Comparison of ENCODE assay signal across 8 cellular contexts in genomic region chr10:100286051-100287033, GRCh38. TPM values are rescaled to one million over a fixed set of nuclear protein-coding genes. Genes with fewer than 3 reads are reported as not detected.
DNase-seq lines count a peak whose midpoint lies in the region; ATAC-seq and TF ChIP-seq lines count a peak whose summit lies in the region.

BLOC1S2 (minus strand) TSS chr10:100286680; CDS start chr10:100286659, 21 bp downstream.

- CTCF ChIA-PET in HEK293 (lab: Yijun Ruan, JAX) = interaction anchor here (0.7 to 0.9 kb wide), 2 partner anchors 233 to 604 kb away, joined by 3 read pairs; no protein-coding TSS in a partner anchor

- peak; percentile 83 for DNase-seq in GM04504 (ENCODE audit: low read depth)
- peak; percentile 66 for DNase-seq in MV-4-11 (lab: John Stamatoyannopoulos, UW)
- DNase-seq in SKM-1 (lab: John Stamatoyannopoulos, UW; ENCODE audit: unreplicated experiment) = peak; percentile 66
- peak; percentile 93 to 96 for DNase-seq in activated naive CD4-positive, alpha-beta T cell treated with anti-CD3 and anti-CD28 coated beads, Interleukin-2, amount 50 U/mL, for 72 hours (ENCODE audit: low spot score in 2 of 2)
- peak; percentile 31 for DNase-seq in glomerular endothelial cell (ENCODE audit: extremely low read depth, low read depth, low spot score)
- DNase-seq in omental fat pad (ENCODE audit: low spot score) = peak; percentile 58

- H3K27ac ChIP-seq in HEK293 (ENCODE audit: extremely low read depth, low read depth, low read length) = peak within 1 kb of the TSS; percentile 88
- H3K27ac ChIP-seq in temporal lobe (ENCODE audit: low read depth, low read length) = peak within 1 kb of the TSS; percentile 92

- peaks cover 12 to 14% of the 10 kb centered on the region in 2 donors for H3K36me3 Mint-ChIP-seq in activated naive CD4-positive, alpha-beta T cell treated with anti-CD3 and anti-CD28 coated beads, Interleukin-2, amount 50 U/mL, for 72 hours

- peaks cover 21 to 28% of the 10 kb centered on the region in 2 experiments for H3K36me3 ChIP-seq in HEK293 (ENCODE audit: control insufficient read depth in 2 of 2, insufficient read depth in 1 of 2, low read length in 2 of 2)

- TF ChIP-seq CTCF in HEK293 (tag by site-specific recombination; IDR thresholded peaks at IDR 0.05) (0 out of 2 replicates have a peak, but pooled peaks have one; percentile 70), omental fat pad (IDR thresholded peaks at IDR 0.05) (no peak)

- no peaks in the 10 kb centered on the region; the same call in 1 of the 2 replicates for H3K4me1 ChIP-seq in HEK293 (ENCODE audit: control insufficient read depth, insufficient read depth, low read length)

- H3K9me3 Mint-ChIP-seq in activated naive CD4-positive, alpha-beta T cell treated with anti-CD3 and anti-CD28 coated beads, Interleukin-2, amount 50 U/mL, for 72 hours = no peaks in the 10 kb centered on the region

- H3K9me3 ChIP-seq in HEK293 (ENCODE audit: control insufficient read depth, insufficient read depth, low read depth, low read length) = no peaks in the 10 kb centered on the region

- peak; percentile 82 to 91 for ATAC-seq in activated naive CD4-positive, alpha-beta T cell treated with anti-CD3 and anti-CD28 coated beads, Interleukin-2, amount 50 U/mL, for 72 hours
- ATAC-seq in omental fat pad (ENCODE audit: low FRiP score) = peak; percentile 98

- peak within 1 kb of the TSS; percentile 74 for H3K4me3 ChIP-seq in HEK293 (ENCODE audit: low read depth, low read length)

- peak within 1 kb of the TSS; percentile 100 for H3K27ac Mint-ChIP-seq in activated naive CD4-positive, alpha-beta T cell treated with anti-CD3 and anti-CD28 coated beads, Interleukin-2, amount 50 U/mL, for 72 hours

- POLR2A ChIA-PET in HEK293 (lab: Yijun Ruan, JAX) = interaction anchor here (0.6 to 1.6 kb wide), 9 partner anchors 13 to 528 kb away, joined by 3 to 8 read pairs (median 4); partner anchors contain the start of gene SCD

TF ChIP-seq in HEK293, 187 proteins besides CTCF, POLR2A, EP300 and RAD21 (continues in another document):
- TF ChIP-seq ZNF350 (tag by site-specific recombination; IDR thresholded peaks at IDR 0.05) (no peak), ZNF335 (tag by site-specific recombination; conservative IDR thresholded peaks at IDR 0.05) (peak; percentile 99), ZNF501 (tag by site-specific recombination; IDR thresholded peaks at IDR 0.05) (peak; percentile 99), SETDB1 (IDR thresholded peaks at IDR 0.05; ENCODE audit: insufficient read length, low read length) (no peak), ZNF518A (tag by site-specific recombination; conservative IDR thresholded peaks at IDR 0.05; ENCODE audit: low read depth) (no peak), ZNF596 (tag by site-specific recombination; IDR thresholded peaks at IDR 0.05) (no peak), SCRT2 (tag by site-specific recombination; IDR thresholded peaks at IDR 0.05) (peak; percentile 86), ZSCAN30 (tag by site-specific recombination; IDR thresholded peaks at IDR 0.05) (peak; percentile 71), ZNF48 (tag by site-specific recombination; IDR thresholded peaks at IDR 0.05) (no peak), ZNF366 (tag by site-specific recombination; conservative IDR thresholded peaks at IDR 0.05) (peak; percentile 86), KLF7 (tag by site-specific recombination; IDR thresholded peaks at IDR 0.05; ENCODE audit: borderline replicate concordance) (peak; percentile 84; the same call in 1 of the 2 replicates), ZNF239 (tag by site-specific recombination; IDR thresholded peaks at IDR 0.05) (peak; percentile 38; the same call in 1 of the 2 replicates), REPIN1 (tag by site-specific recombination; IDR thresholded peaks at IDR 0.05; ENCODE audit: low read depth) (peak; percentile 92; the same call in 1 of the 2 replicates), ZNF626 (tag by site-specific recombination; IDR thresholded peaks at IDR 0.05) (no peak)
- TF ChIP-seq, protein P1, sequence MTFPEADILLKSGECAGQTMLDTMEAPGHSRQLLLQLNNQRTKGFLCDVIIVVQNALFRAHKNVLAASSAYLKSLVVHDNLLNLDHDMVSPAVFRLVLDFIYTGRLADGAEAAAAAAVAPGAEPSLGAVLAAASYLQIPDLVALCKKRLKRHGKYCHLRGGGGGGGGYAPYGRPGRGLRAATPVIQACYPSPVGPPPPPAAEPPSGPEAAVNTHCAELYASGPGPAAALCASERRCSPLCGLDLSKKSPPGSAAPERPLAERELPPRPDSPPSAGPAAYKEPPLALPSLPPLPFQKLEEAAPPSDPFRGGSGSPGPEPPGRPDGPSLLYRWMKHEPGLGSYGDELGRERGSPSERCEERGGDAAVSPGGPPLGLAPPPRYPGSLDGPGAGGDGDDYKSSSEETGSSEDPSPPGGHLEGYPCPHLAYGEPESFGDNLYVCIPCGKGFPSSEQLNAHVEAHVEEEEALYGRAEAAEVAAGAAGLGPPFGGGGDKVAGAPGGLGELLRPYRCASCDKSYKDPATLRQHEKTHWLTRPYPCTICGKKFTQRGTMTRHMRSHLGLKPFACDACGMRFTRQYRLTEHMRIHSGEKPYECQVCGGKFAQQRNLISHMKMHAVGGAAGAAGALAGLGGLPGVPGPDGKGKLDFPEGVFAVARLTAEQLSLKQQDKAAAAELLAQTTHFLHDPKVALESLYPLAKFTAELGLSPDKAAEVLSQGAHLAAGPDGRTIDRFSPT (tag by site-specific recombination; IDR thresholded peaks at IDR 0.05) = peak; percentile 99
- TF ChIP-seq, protein P2, sequence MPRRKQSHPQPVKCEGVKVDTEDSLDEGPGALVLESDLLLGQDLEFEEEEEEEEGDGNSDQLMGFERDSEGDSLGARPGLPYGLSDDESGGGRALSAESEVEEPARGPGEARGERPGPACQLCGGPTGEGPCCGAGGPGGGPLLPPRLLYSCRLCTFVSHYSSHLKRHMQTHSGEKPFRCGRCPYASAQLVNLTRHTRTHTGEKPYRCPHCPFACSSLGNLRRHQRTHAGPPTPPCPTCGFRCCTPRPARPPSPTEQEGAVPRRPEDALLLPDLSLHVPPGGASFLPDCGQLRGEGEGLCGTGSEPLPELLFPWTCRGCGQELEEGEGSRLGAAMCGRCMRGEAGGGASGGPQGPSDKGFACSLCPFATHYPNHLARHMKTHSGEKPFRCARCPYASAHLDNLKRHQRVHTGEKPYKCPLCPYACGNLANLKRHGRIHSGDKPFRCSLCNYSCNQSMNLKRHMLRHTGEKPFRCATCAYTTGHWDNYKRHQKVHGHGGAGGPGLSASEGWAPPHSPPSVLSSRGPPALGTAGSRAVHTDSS (tag by site-specific recombination; IDR thresholded peaks at IDR 0.05) = no peak
- TF ChIP-seq, protein P3, sequence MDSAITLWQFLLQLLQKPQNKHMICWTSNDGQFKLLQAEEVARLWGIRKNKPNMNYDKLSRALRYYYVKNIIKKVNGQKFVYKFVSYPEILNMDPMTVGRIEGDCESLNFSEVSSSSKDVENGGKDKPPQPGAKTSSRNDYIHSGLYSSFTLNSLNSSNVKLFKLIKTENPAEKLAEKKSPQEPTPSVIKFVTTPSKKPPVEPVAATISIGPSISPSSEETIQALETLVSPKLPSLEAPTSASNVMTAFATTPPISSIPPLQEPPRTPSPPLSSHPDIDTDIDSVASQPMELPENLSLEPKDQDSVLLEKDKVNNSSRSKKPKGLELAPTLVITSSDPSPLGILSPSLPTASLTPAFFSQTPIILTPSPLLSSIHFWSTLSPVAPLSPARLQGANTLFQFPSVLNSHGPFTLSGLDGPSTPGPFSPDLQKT (IDR thresholded peaks at IDR 0.05; ENCODE audit: borderline replicate concordance, low read depth, low read length) = no peak

RNA-seq across cellular contexts. Expression of gene BLOC1S2, which starts in this region (rescaled TPM):
- 100 to 1,000 TPM in 1 of 2 donors, 10 to 100 TPM in 1; 48.0 to 112 TPM for total RNA-seq in activated naive CD4-positive, alpha-beta T cell treated with anti-CD3 and anti-CD28 coated beads, Interleukin-2, amount 50 U/mL, for 72 hours
- total RNA-seq in glomerular endothelial cell (33.7 and 54.5 TPM in 2 replicates), omental fat pad (10 to 100 TPM; 27.0 to 32.5 (median 29.5) TPM), temporal lobe (49.2 TPM)

Comparison
In these comparisons a context has a peak if more than half of its experiments do, and no peak if none do; other contexts are left out.
1. Peak in every context shown above with its lines: DNase-seq, ATAC-seq, H3K4me3 ChIP-seq and H3K27ac ChIP-seq.
2. DNase-seq: peak in every context shown above with its lines; median percentile 94 in activated naive CD4-positive, alpha-beta T cell treated with anti-CD3 and anti-CD28 coated beads, Interleukin-2, amount 50 U/mL, for 72 hours; 83 in GM04504; 66 in MV-4-11; 66 in SKM-1; 58 in omental fat pad; 31 in glomerular endothelial cell.